Comparison of ENCODE assay signal across 2 cellular contexts in genomic region chr19:38425222-38425809, GRCh38.
TF ChIP-seq lines count a peak whose summit lies in the region.

No MANE protein-coding gene starts in this region.

TF ChIP-seq in A549, 52 proteins besides CTCF, POLR2A, EP300 and RAD21 (continued from another document):
- TF ChIP-seq, protein P1, sequence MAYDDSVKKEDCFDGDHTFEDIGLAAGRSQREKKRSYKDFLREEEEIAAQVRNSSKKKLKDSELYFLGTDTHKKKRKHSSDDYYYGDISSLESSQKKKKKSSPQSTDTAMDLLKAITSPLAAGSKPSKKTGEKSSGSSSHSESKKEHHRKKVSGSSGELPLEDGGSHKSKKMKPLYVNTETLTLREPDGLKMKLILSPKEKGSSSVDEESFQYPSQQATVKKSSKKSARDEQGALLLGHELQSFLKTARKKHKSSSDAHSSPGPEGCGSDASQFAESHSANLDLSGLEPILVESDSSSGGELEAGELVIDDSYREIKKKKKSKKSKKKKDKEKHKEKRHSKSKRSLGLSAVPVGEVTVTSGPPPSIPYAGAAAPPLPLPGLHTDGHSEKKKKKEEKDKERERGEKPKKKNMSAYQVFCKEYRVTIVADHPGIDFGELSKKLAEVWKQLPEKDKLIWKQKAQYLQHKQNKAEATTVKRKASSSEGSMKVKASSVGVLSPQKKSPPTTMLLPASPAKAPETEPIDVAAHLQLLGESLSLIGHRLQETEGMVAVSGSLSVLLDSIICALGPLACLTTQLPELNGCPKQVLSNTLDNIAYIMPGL (CRISPR knock-in tag; IDR thresholded peaks at IDR 0.05; ENCODE audit: borderline replicate concordance) = no peak
- TF ChIP-seq MYC (IDR thresholded peaks at IDR 0.05; ENCODE audit: borderline replicate concordance, low read length) = no peak

TF ChIP-seq in GM23338, 12 proteins besides CTCF, POLR2A, EP300 and RAD21 (continued from another document):
- no peak for TF ChIP-seq REST (IDR thresholded peaks at IDR 0.05; ENCODE audit: unreplicated experiment)
- TF ChIP-seq NANOG (IDR thresholded peaks at IDR 0.05; ENCODE audit: borderline replicate concordance) = no peak
- TF ChIP-seq, protein P2, sequence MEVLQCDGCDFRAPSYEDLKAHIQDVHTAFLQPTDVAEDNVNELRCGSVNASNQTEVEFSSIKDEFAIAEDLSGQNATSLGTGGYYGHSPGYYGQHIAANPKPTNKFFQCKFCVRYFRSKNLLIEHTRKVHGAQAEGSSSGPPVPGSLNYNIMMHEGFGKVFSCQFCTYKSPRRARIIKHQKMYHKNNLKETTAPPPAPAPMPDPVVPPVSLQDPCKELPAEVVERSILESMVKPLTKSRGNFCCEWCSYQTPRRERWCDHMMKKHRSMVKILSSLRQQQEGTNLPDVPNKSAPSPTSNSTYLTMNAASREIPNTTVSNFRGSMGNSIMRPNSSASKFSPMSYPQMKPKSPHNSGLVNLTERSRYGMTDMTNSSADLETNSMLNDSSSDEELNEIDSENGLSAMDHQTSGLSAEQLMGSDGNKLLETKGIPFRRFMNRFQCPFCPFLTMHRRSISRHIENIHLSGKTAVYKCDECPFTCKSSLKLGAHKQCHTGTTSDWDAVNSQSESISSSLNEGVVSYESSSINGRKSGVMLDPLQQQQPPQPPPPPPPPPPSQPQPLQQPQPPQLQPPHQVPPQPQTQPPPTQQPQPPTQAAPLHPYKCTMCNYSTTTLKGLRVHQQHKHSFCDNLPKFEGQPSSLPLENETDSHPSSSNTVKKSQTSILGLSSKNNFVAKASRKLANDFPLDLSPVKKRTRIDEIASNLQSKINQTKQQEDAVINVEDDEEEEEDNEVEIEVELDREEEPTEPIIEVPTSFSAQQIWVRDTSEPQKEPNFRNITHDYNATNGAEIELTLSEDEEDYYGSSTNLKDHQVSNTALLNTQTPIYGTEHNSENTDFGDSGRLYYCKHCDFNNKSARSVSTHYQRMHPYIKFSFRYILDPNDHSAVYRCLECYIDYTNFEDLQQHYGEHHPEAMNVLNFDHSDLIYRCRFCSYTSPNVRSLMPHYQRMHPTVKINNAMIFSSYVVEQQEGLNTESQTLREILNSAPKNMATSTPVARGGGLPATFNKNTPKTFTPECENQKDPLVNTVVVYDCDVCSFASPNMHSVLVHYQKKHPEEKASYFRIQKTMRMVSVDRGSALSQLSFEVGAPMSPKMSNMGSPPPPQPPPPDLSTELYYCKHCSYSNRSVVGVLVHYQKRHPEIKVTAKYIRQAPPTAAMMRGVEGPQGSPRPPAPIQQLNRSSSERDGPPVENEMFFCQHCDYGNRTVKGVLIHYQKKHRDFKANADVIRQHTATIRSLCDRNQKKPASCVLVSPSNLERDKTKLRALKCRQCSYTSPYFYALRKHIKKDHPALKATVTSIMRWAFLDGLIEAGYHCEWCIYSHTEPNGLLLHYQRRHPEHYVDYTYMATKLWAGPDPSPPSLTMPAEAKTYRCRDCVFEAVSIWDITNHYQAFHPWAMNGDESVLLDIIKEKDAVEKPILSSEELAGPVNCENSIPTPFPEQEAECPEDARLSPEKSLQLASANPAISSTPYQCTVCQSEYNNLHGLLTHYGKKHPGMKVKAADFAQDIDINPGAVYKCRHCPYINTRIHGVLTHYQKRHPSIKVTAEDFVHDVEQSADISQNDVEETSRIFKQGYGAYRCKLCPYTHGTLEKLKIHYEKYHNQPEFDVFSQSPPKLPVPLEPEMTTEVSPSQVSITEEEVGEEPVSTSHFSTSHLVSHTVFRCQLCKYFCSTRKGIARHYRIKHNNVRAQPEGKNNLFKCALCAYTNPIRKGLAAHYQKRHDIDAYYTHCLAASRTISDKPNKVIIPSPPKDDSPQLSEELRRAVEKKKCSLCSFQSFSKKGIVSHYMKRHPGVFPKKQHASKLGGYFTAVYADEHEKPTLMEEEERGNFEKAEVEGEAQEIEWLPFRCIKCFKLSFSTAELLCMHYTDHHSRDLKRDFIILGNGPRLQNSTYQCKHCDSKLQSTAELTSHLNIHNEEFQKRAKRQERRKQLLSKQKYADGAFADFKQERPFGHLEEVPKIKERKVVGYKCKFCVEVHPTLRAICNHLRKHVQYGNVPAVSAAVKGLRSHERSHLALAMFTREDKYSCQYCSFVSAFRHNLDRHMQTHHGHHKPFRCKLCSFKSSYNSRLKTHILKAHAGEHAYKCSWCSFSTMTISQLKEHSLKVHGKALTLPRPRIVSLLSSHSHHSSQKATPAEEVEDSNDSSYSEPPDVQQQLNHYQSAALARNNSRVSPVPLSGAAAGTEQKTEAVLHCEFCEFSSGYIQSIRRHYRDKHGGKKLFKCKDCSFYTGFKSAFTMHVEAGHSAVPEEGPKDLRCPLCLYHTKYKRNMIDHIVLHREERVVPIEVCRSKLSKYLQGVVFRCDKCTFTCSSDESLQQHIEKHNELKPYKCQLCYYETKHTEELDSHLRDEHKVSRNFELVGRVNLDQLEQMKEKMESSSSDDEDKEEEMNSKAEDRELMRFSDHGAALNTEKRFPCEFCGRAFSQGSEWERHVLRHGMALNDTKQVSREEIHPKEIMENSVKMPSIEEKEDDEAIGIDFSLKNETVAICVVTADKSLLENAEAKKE (CRISPR knock-in tag; IDR thresholded peaks at IDR 0.05) = no peak
- TF ChIP-seq EZH2phosphoT487 (IDR thresholded peaks at IDR 0.05; ENCODE audit: unreplicated experiment) = no peak
- no peak for TF ChIP-seq ETS1 (IDR thresholded peaks at IDR 0.05)
TF ChIP-seq in GM23338: peak in this region for 0.
